Comparison of ENCODE assay signal across 34 cellular contexts in the genomic region with DNA sequence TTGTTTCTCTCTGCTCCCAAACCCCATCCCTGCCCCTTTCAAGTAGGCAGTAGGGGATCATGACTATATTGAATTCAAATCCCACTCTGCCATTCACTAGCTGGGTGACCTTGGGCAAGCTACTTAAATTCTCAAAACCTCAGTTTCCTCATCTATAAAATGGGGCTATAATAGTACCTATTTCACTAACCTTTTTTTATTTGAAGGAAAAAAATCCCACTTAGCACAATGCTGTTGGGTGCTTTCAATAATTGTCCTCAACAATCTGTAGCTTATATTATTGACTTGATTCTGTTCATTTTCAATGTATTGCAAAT.
"Had no signal": no experiment of that assay in that cellular context is flagged by ENCODE, and none has a peak within 500 bp of the region (broad histone marks: within the 10 kb centered on the region; RNA-seq: fewer than 3 reads in every experiment).

No MANE protein-coding gene starts in this region.

- H3K4me3 ChIP-seq: MG63 had no signal

- H3K9me3 ChIP-seq: MG63 had no signal

- H3K27me3 ChIP-seq: MG63 had no signal

- H3K36me3 ChIP-seq: MG63 had no signal

- DNase-seq: Karpas-422, Kasumi-1, MG63, MM.1S, MV-4-11, NCI-H1048, NCI-H1092, NCI-H1092 treated with DMSO at 0.1 percent for 48 hours, NCI-H1105, NCI-H1105 treated with DMSO at 0.1 percent for 48 hours, NCI-H1417, NCI-H1417 treated with DMSO at 0.1 percent for 48 hours, NCI-H1436, NCI-H1436 treated with DMSO at 0.1 percent for 48 hours, NCI-H146, NCI-H1694, NCI-H1694 treated with DMSO at 0.1 percent for 48 hours, NCI-H187, NCI-H187 treated with DMSO at 0.1 percent for 48 hours, NCI-H1930, NCI-H2029, NCI-H2029 treated with DMSO at 0.1 percent for 48 hours, NCI-H2081, NCI-H2081 treated with DMSO at 0.1 percent for 48 hours, NCI-H2107, NCI-H2171, NCI-H2171 treated with DMSO at 0.1 percent for 48 hours, NCI-H2227 treated with DMSO at 0.1 percent for 48 hours, NCI-H226, NCI-H345, NCI-H446, NCI-H446 treated with DMSO at 0.1 percent for 48 hours, NCI-H510A, NCI-H510A treated with DMSO at 0.1 percent for 48 hours had no signal
